ENCODE assay signal across 20 cellular contexts in genomic region chr2:20148411-20148810, GRCh38.
DNase-seq lines count a peak whose midpoint lies in the region; ATAC-seq, FAIRE-seq and TF ChIP-seq lines count a peak whose summit lies in the region.
"Had no signal": no experiment of that assay in that cellular context is flagged by ENCODE, and none has a peak within 500 bp of the region (broad histone marks: within the 10 kb centered on the region; RNA-seq: fewer than 3 reads in every experiment).

No MANE protein-coding gene starts in this region.

- H3K4ac ChIP-seq in mesendoderm (ENCODE audit: low read depth, low read length): no peak overlapping the region

- no peak overlapping the region for H3K18ac ChIP-seq in mesendoderm (ENCODE audit: low read length)

- intact Hi-C loops in K562 (cut with micrococcal nuclease) (no loop called here), left lung (cut with DNase I) (no loop called here)

- no peak overlapping the region for H4K5ac ChIP-seq in mesendoderm (ENCODE audit: low read length)

- H3K4me2 ChIP-seq in K562 (ENCODE audit: insufficient read depth, low read length) (no peak overlapping the region), mesendoderm (ENCODE audit: low read length) (no peak overlapping the region)

- H3K4me3 ChIP-seq in HUES48 (ENCODE audit: low read depth, low read length) (no peak overlapping the region; the same call in 1 of the 2 replicates), K562 (no peak overlapping the region), mesendoderm (ENCODE audit: low read length) (no peak overlapping the region), skin epidermis (no peak overlapping the region), left lung (no peak overlapping the region)
- H3K4me3 ChIP-seq: adrenal gland, ovary, sigmoid colon had no signal

- peak overlapping the region; percentile 25 for H2BK15ac ChIP-seq in mesendoderm (replicated peaks; ENCODE audit: low read depth)

- POLR2A ChIA-PET in K562 (lab: Yijun Ruan, JAX): interaction anchor here (0.6 kb wide), 1 partner anchor 783 kb away, joined by 3 read pairs; no protein-coding TSS in a partner anchor

- ATAC-seq in K562: no peak
- ATAC-seq in left lung: no peak
- ATAC-seq in HG03139 (IDR thresholded peaks at IDR 0.05; ENCODE audit: unreplicated experiment): no peak
- ATAC-seq: activated CD4-positive, CD25-positive, alpha-beta regulatory T cell treated with anti-CD3 and anti-CD28 coated beads, Interleukin-2, amount 50 U/mL, for 24 hours; effector memory CD8-positive, alpha-beta T cell had no signal

- H3K56ac ChIP-seq in mesendoderm (ENCODE audit: low read length): peak overlapping the region; percentile 31

- CTCF ChIA-PET in K562 (lab: Yijun Ruan, JAX; ENCODE audit: low intra/inter-chr PET ratio): no interaction called here

- no peak overlapping the region for H2AK5ac ChIP-seq in mesendoderm (ENCODE audit: low read length)

- no peak for TF ChIP-seq RAD21 in K562 (CRISPR knock-in tag; conservative IDR thresholded peaks at IDR 0.05 in 1 of 2, IDR thresholded peaks at IDR 0.05 in 1 of 2)

- no peaks in the 10 kb centered on the region for H3K9me1 ChIP-seq in K562 (ENCODE audit: control insufficient read depth, insufficient read depth, low read length)

- H3K9ac ChIP-seq in HUES48 (ENCODE audit: low read depth, low read length): no peak overlapping the region
- no peak overlapping the region for H3K9ac ChIP-seq in K562 (ENCODE audit: insufficient read depth in 1 of 2, low read depth in 2 of 2, low read length in 2 of 2)
- no peak overlapping the region for H3K9ac ChIP-seq in mesendoderm (ENCODE audit: low read length)

- H2AFZ ChIP-seq in K562 (ENCODE audit: low read depth, low read length): peak overlapping the region; percentile 93

- BruUV-seq in K562 (replicated peaks; lab: Mats Ljungman, UMichigan): no TSS peak

- TF ChIP-seq CTCF in K562 (IDR thresholded peaks at IDR 0.05 in 2 of 3, conservative IDR thresholded peaks at IDR 0.05 in 1 of 3; ENCODE audit: insufficient read depth in 2 of 3, low read depth in 1 of 3, low read length in 3 of 3): no peak
- no peak for TF ChIP-seq CTCF in left lung (IDR thresholded peaks at IDR 0.05)

- TF ChIP-seq EP300 in K562 (IDR thresholded peaks at IDR 0.05; ENCODE audit: low read length): no peak

- FAIRE-seq in K562 (lab: Jason Lieb, UNC): no peak

- no peaks in the 10 kb centered on the region for H3K79me1 ChIP-seq in mesendoderm (ENCODE audit: low read length)

- in situ Hi-C loops in K562 (cut with MboI): no loop called here

- H3K36me3 ChIP-seq in HUES48 (ENCODE audit: control insufficient read depth, insufficient read depth, low read length) (no peaks in the 10 kb centered on the region), K562 (ENCODE audit: control insufficient read depth, insufficient read depth, low read length) (no peaks in the 10 kb centered on the region), mesendoderm (ENCODE audit: control insufficient read depth, insufficient read depth, low read length) (no peaks in the 10 kb centered on the region), left lung (no peaks in the 10 kb centered on the region)
- H3K36me3 ChIP-seq: adrenal gland, ovary, sigmoid colon had no signal

- H3K27me3 ChIP-seq in HUES48 (ENCODE audit: control insufficient read depth, insufficient read depth, low read length) (no peaks in the 10 kb centered on the region), K562 (ENCODE audit: control insufficient read depth in 2 of 2, insufficient read depth in 2 of 2, low read length in 2 of 2) (peaks cover 1 to 2% of the 10 kb centered on the region in 2 experiments; a peak in 2 of 5 replicates), mesendoderm (ENCODE audit: insufficient read depth, low read length, poor library complexity) (no peaks in the 10 kb centered on the region), left lung (no peaks in the 10 kb centered on the region)
- H3K27me3 ChIP-seq: adrenal gland, ovary, sigmoid colon had no signal

- H2BK120ac ChIP-seq in mesendoderm (ENCODE audit: low read depth, low read length): no peak overlapping the region

- H3K79me2 ChIP-seq in K562 (ENCODE audit: control insufficient read depth, insufficient read depth, low read length) (no peaks in the 10 kb centered on the region), mesendoderm (ENCODE audit: control insufficient read depth, insufficient read depth, low read length) (no peaks in the 10 kb centered on the region)

- H4K20me1 ChIP-seq in K562 (replicated peaks; ENCODE audit: control insufficient read depth, insufficient read depth, low read length): no peaks in the 10 kb centered on the region

- H4K8ac ChIP-seq in mesendoderm (ENCODE audit: low read depth, low read length): no peak overlapping the region

- peak overlapping the region; percentile 81 for H3K27ac ChIP-seq in HUES48 (ENCODE audit: low read depth, low read length)
- peak overlapping the region; percentile 49; the same call in 1 of the 3 replicates for H3K27ac ChIP-seq in K562 (ENCODE audit: extremely low read depth, low read depth, low read length)
- no peak overlapping the region for H3K27ac ChIP-seq in mesendoderm (ENCODE audit: low read depth, low read length)
- peak overlapping the region in 16 of 21 experiments; percentile 31 to 80 (median 54) for H3K27ac ChIP-seq in skin epidermis
- H3K27ac ChIP-seq in left lung: no peak overlapping the region
- H3K27ac ChIP-seq: ovary, sigmoid colon had no signal

- H2BK5ac ChIP-seq in mesendoderm (ENCODE audit: low read length): no peak overlapping the region

- no peak for DNase-seq in K562 (ENCODE audit: extremely low read depth in 1 of 4, low spot score in 3 of 4)
- no peak for DNase-seq in mesendoderm
- DNase-seq in left lung: no peak
- DNase-seq in GM19238 (ENCODE audit: insufficient read length, low spot score): no peak
- DNase-seq in ureter (ENCODE audit: low spot score): no peak
- DNase-seq: adrenal gland; effector memory CD8-positive, alpha-beta T cell; hippocampal formation; NCI-H1105 treated with DMSO at 0.1 percent for 48 hours; NCI-H2107; NCI-H524 treated with DMSO at 0.1 percent for 48 hours; ovary; SHP77; sigmoid colon; stimulated activated CD4-positive, alpha-beta T cell treated with anti-CD3 and anti-CD28 coated beads, Interleukin-2, amount 100 ng/mL, for 48 hours; substantia nigra had no signal

- peaks cover 26% of the 10 kb centered on the region for H3K4me1 ChIP-seq in HUES48 (ENCODE audit: control insufficient read depth, insufficient read depth, low read length)
- peaks cover 16 to 39% of the 10 kb centered on the region in 2 experiments for H3K4me1 ChIP-seq in K562 (replicated peaks in 1 of 2; ENCODE audit: control insufficient read depth in 2 of 2, insufficient read depth in 2 of 2, low read length in 2 of 2)
- peaks cover 17% of the 10 kb centered on the region for H3K4me1 ChIP-seq in mesendoderm (ENCODE audit: control insufficient read depth, low read depth, low read length)
- peaks cover 0 to 20% of the 10 kb centered on the region in 2 donors for H3K4me1 ChIP-seq in left lung
- H3K4me1 ChIP-seq: adrenal gland had no signal

- TF ChIP-seq POLR2A in K562 (conservative IDR thresholded peaks at IDR 0.05): no peak

- H3K9me3 ChIP-seq in HUES48 (ENCODE audit: control insufficient read depth, insufficient read depth, low read length) (no peaks in the 10 kb centered on the region), K562 (replicated peaks; ENCODE audit: control insufficient read depth, insufficient read depth, low read depth, low read length) (no peaks in the 10 kb centered on the region), left lung (no peaks in the 10 kb centered on the region)
- H3K9me3 ChIP-seq: adrenal gland, ovary, sigmoid colon had no signal

- WGBS in K562 (ENCODE audit: insufficient coverage, low coverage, missing lambda C conversion rate): 27% methylated on average over 3 of the region's 3 CpGs
- no CpG with 5 or more reads among the region's 3 CpGs for WGBS in mesendoderm (ENCODE audit: extremely low coverage, insufficient coverage, low lambda C conversion rate)

- no peak overlapping the region for H3K23ac ChIP-seq in mesendoderm (ENCODE audit: low read length)

TF ChIP-seq in K562, 482 proteins besides CTCF, POLR2A, EP300 and RAD21:
- TF ChIP-seq TFAM (CRISPR knock-in tag; conservative IDR thresholded peaks at IDR 0.05) (no peak), PHF21A (IDR thresholded peaks at IDR 0.05; ENCODE audit: borderline replicate concordance, low read depth) (no peak), PRDM10 (IDR thresholded peaks at IDR 0.05; ENCODE audit: partially characterized antibody) (peak; percentile 14)

Comparison
In these comparisons a context has a peak if more than half of its experiments do, and no peak if none do; other contexts are left out.
1. H3K27ac ChIP-seq: peak in HUES48 (single experiment), K562 (single experiment) and skin epidermis (16 of 21); none in mesendoderm (single experiment) and left lung (0 of 2).